In the genomic region with DNA sequence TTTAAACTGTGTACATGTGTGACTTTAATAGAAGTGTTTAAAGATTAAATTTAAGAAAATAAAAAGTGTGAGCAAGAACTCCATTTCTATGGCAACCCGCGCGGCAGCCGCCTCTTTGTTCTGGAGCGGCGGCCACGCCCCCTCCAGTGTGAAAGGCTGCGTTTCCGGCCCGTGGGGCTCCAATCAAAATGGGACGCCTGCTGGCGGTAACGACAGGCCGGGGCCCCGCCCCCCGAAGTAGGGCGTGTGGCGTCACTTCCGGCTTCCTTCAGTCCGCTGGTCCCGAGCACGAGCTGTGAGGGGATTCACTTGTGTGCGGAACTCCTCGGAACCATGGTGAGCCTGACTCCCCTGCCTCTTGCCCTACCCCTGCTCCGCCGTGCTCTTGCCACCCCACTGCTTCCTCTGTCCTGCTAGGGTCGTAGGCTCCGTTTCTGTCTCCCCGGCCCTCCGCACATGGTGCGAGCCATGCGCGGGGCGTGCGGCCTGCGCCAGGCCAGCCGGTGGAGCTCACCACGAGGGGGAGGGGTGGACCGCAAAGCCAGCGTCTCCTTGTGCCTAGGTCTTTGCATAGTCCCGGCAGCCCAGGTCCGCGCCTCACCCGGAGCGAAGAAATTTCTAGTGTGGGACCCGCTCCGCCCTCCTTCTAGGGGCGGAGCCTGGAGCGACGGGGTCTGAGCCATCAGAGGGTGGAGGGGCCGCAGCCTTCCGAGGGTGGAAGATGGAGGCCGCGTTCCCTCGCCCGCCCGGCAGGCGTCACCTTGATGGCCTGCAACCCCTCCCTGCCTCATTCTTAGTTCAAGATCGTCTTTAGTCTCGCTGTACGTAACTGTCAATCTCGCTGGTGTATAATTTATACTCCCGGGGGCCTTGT, we compare ENCODE assay signal across 1 cellular context.
TF ChIP-seq lines count a peak whose summit lies in the region.

TSS of gene CCT2 (plus strand) at position 271 of the 874 bp plus-strand sequence. CDS start at position 334, 63 bp downstream.

TF ChIP-seq in GM23338, 12 proteins besides CTCF, POLR2A, EP300 and RAD21:
- TF ChIP-seq CREB1 (CRISPR knock-in tag; IDR thresholded peaks at IDR 0.05; ENCODE audit: low read depth) = peak; percentile 90
- no peak for TF ChIP-seq EZH2 (IDR thresholded peaks at IDR 0.05; ENCODE audit: low read depth, unreplicated experiment)
- TF ChIP-seq, protein P1, sequence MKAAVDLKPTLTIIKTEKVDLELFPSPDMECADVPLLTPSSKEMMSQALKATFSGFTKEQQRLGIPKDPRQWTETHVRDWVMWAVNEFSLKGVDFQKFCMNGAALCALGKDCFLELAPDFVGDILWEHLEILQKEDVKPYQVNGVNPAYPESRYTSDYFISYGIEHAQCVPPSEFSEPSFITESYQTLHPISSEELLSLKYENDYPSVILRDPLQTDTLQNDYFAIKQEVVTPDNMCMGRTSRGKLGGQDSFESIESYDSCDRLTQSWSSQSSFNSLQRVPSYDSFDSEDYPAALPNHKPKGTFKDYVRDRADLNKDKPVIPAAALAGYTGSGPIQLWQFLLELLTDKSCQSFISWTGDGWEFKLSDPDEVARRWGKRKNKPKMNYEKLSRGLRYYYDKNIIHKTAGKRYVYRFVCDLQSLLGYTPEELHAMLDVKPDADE (IDR thresholded peaks at IDR 0.05) = peak; percentile 75
- TF ChIP-seq, protein P2, sequence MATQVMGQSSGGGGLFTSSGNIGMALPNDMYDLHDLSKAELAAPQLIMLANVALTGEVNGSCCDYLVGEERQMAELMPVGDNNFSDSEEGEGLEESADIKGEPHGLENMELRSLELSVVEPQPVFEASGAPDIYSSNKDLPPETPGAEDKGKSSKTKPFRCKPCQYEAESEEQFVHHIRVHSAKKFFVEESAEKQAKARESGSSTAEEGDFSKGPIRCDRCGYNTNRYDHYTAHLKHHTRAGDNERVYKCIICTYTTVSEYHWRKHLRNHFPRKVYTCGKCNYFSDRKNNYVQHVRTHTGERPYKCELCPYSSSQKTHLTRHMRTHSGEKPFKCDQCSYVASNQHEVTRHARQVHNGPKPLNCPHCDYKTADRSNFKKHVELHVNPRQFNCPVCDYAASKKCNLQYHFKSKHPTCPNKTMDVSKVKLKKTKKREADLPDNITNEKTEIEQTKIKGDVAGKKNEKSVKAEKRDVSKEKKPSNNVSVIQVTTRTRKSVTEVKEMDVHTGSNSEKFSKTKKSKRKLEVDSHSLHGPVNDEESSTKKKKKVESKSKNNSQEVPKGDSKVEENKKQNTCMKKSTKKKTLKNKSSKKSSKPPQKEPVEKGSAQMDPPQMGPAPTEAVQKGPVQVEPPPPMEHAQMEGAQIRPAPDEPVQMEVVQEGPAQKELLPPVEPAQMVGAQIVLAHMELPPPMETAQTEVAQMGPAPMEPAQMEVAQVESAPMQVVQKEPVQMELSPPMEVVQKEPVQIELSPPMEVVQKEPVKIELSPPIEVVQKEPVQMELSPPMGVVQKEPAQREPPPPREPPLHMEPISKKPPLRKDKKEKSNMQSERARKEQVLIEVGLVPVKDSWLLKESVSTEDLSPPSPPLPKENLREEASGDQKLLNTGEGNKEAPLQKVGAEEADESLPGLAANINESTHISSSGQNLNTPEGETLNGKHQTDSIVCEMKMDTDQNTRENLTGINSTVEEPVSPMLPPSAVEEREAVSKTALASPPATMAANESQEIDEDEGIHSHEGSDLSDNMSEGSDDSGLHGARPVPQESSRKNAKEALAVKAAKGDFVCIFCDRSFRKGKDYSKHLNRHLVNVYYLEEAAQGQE (IDR thresholded peaks at IDR 0.05; ENCODE audit: unreplicated experiment) = peak; percentile 27
- TF ChIP-seq POLR2AphosphoS5 (IDR thresholded peaks at IDR 0.05; ENCODE audit: low read depth) = peak; percentile 99
- TF ChIP-seq STAT1 (IDR thresholded peaks at IDR 0.05; ENCODE audit: unreplicated experiment) = no peak
